In the genomic region with DNA sequence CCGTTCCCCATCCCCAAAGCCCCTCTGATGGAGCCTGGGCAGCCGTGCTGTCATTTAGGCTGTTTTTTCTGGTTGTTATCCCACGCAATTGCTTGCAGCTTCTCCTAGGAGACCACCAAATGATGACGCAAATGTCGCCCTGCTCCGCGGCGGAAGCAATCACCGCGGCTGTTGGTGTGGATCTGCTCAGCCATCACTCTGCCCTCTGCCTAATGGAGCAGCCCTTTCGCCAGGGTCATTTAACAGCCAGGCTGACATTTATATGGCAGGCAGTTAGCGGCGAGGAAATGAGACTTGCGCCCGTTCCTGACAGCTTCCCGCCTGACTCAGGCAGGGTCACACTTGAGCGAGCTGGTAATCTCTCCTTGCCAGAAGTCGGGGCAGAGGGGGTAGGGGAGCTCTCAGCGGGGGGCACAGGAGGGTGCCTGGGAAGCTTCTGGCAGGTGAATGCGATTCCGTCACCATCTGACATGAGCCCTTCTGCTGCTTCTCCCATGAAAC, we compare ENCODE assay signal across 13 cellular contexts.
A peak's percentile ranks its signal among the peaks of the same experiment; 100 is the strongest.
DNase-seq lines count a peak whose midpoint lies in the region; ATAC-seq and TF ChIP-seq lines count a peak whose summit lies in the region.
"Had no signal": no experiment of that assay in that cellular context is flagged by ENCODE, and none has a peak within 500 bp of the region (broad histone marks: within the 10 kb centered on the region; RNA-seq: fewer than 3 reads in every experiment).

No MANE protein-coding gene starts in this region.

- H4K20me1 ChIP-seq in osteoblast (ENCODE audit: insufficient read depth, low read length), result no peaks in the 10 kb centered on the region

- H3K27ac Mint-ChIP-seq in effector memory CD8-positive, alpha-beta T cell, result peak overlapping the region in 1 of 2 donors; percentile 31

- peaks cover 0 to 12% of the 10 kb centered on the region in 2 donors for H3K4me1 Mint-ChIP-seq in effector memory CD8-positive, alpha-beta T cell (ENCODE audit: low read depth in 2 of 2)

- H3K4me3 ChIP-seq in osteoblast (ENCODE audit: insufficient read depth, low read length) (peak overlapping the region; percentile 46), left ventricle myocardium inferior (no peak overlapping the region)
- H3K4me3 ChIP-seq: pancreas, tibial artery had no signal

- H3K27me3 ChIP-seq in osteoblast (ENCODE audit: insufficient read depth, low read length) (peaks cover 24% of the 10 kb centered on the region), left ventricle myocardium inferior (ENCODE audit: low read depth) (peaks cover 34% of the 10 kb centered on the region)
- H3K27me3 ChIP-seq: pancreas had no signal

- H3K79me2 ChIP-seq in osteoblast (ENCODE audit: insufficient read depth, low read length), result no peaks in the 10 kb centered on the region

- DNase-seq in NCI-H1694 (lab: John Stamatoyannopoulos, UW), result peak; percentile 42
- no peak for DNase-seq in NCI-H1694 treated with DMSO at 0.1 percent for 48 hours (lab: John Stamatoyannopoulos, UW)
- DNase-seq in NCI-H2107 treated with DMSO at 0.1 percent for 48 hours (lab: John Stamatoyannopoulos, UW; ENCODE audit: unreplicated experiment), result peak; percentile 68
- DNase-seq in effector memory CD8-positive, alpha-beta T cell, result no peak
- no peak for DNase-seq in osteoblast (ENCODE audit: insufficient read length, low spot score, missing footprints)
- DNase-seq in D341Med (ENCODE audit: low spot score), result no peak
- no peak for DNase-seq in HCEC 1CT
- no peak for DNase-seq in left ventricle myocardium inferior
- DNase-seq: activated naive CD4-positive, alpha-beta T cell treated with Interleukin-2 at 50 U/mL for 16 hours; effector CD4-positive, alpha-beta T cell; tibial artery had no signal

- TF ChIP-seq CTCF in osteoblast (IDR thresholded peaks at IDR 0.05; ENCODE audit: extremely low read depth, low read depth, low read length), result no peak
- no peak for TF ChIP-seq CTCF in left ventricle myocardium inferior (IDR thresholded peaks at IDR 0.05; ENCODE audit: borderline replicate concordance)

- no peak overlapping the region for H3K4me3 Mint-ChIP-seq in effector memory CD8-positive, alpha-beta T cell

- H3K9me3 Mint-ChIP-seq in effector memory CD8-positive, alpha-beta T cell, result no peaks in the 10 kb centered on the region

- no peaks in the 10 kb centered on the region for H3K9me3 ChIP-seq in osteoblast (ENCODE audit: low read depth, low read length)
- H3K9me3 ChIP-seq in left ventricle myocardium inferior (replicated peaks), result no peaks in the 10 kb centered on the region
- H3K9me3 ChIP-seq: pancreas had no signal

- intact Hi-C loops in left ventricle myocardium inferior (cut with micrococcal nuclease), result no loop called here

- H3K27ac ChIP-seq in osteoblast (ENCODE audit: low read depth, low read length) (no peak overlapping the region), left ventricle myocardium inferior (replicated peaks) (no peak overlapping the region)
- H3K27ac ChIP-seq: pancreas, tibial artery had no signal

- H3K36me3 Mint-ChIP-seq in effector memory CD8-positive, alpha-beta T cell (ENCODE audit: insufficient read depth), result peaks cover 4% of the 10 kb centered on the region

- H3K27me3 Mint-ChIP-seq in effector memory CD8-positive, alpha-beta T cell, result peaks cover 26 to 86% of the 10 kb centered on the region in 2 donors

- peak overlapping the region; percentile 63 for H2AFZ ChIP-seq in osteoblast (ENCODE audit: low read length)

- peak overlapping the region; percentile 50 for H3K4me2 ChIP-seq in osteoblast (ENCODE audit: insufficient read depth, low read length)

- peaks cover 3% of the 10 kb centered on the region for H3K4me1 ChIP-seq in osteoblast (ENCODE audit: insufficient read depth, low read length)
- H3K4me1 ChIP-seq in left ventricle myocardium inferior, result peaks cover 4% of the 10 kb centered on the region
- H3K4me1 ChIP-seq: pancreas, tibial artery had no signal

- ATAC-seq in effector memory CD8-positive, alpha-beta T cell (replicated peaks), result peak; percentile 36
- ATAC-seq: HepG2 had no signal

- H3K36me3 ChIP-seq in osteoblast (ENCODE audit: insufficient read depth, low read length) (no peaks in the 10 kb centered on the region), left ventricle myocardium inferior (no peaks in the 10 kb centered on the region)
- H3K36me3 ChIP-seq: pancreas, tibial artery had no signal

Comparison
In these comparisons a context has a peak if more than half of its experiments do, and no peak if none do; other contexts are left out.
1. DNase-seq: peak in NCI-H1694 (single experiment) and NCI-H2107 treated with DMSO at 0.1 percent for 48 hours (single experiment); none in NCI-H1694 treated with DMSO at 0.1 percent for 48 hours (single experiment), effector memory CD8-positive, alpha-beta T cell (0 of 3), osteoblast (single experiment), D341Med (single experiment), HCEC 1CT (single experiment) and left ventricle myocardium inferior (single experiment).